8 cellular contexts compared by ENCODE assay signal in the genomic region with DNA sequence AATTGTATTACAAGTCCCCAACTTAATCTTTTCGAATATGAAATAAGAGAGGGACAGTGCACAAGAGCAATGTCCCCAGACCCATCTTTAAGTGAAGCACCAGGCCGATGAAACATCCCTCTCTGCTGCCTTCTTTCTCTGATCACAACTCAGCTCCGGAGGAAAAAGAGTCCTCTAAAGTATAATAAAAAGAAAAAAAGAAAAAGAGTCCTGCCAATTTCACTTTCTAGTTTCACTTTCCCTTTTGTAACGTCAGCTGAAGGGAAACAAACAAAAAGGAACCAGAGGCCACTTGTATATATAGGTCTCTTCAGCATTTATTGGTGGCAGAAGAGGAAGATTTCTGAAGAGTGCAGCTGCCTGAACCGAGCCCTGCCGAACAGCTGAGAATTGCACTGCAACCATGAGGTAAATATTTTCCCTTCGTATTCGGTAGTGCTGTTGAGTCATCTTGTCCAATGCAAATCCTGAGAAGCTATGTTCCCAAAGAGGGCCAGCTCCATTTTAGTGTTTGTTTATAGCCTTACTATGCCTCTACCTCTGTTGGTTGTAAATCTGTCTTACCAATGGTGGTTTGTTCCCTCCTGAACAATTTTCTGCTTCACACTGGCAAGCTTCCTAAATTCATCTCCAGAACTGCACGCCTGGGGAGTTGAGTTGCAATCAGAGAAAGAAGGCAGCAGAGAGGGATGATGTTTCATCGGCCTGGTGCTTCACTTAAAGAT. TPM values are rescaled to one million over a fixed set of nuclear protein-coding genes. Genes with fewer than 3 reads are reported as not detected.
DNase-seq lines count a peak whose midpoint lies in the region; ATAC-seq, FAIRE-seq and TF ChIP-seq lines count a peak whose summit lies in the region.

A gene with protein sequence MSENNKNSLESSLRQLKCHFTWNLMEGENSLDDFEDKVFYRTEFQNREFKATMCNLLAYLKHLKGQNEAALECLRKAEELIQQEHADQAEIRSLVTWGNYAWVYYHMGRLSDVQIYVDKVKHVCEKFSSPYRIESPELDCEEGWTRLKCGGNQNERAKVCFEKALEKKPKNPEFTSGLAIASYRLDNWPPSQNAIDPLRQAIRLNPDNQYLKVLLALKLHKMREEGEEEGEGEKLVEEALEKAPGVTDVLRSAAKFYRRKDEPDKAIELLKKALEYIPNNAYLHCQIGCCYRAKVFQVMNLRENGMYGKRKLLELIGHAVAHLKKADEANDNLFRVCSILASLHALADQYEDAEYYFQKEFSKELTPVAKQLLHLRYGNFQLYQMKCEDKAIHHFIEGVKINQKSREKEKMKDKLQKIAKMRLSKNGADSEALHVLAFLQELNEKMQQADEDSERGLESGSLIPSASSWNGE (plus strand): TSS at position 326 of the 725 bp plus-strand sequence. CDS start 78 bp downstream, at position 404.

- WGBS in liver = under 1% methylated on average over 10 of the region's 10 CpGs

- H3K27me3 ChIP-seq in SU-DHL-6 (ENCODE audit: low read length) (no peaks in the 10 kb centered on the region), bronchial epithelial cell (ENCODE audit: control insufficient read depth, insufficient read depth, low read length) (no peaks in the 10 kb centered on the region), liver (ENCODE audit: control insufficient read depth in 4 of 4, insufficient read depth in 4 of 4, low read length in 3 of 4) (no peaks in the 10 kb centered on the region)

- CTCF ChIA-PET in GM10248 (lab: Yijun Ruan, JAX) = interaction anchor here (1.1 to 2.2 kb wide), 10 partner anchors 8 to 466 kb away, joined by 3 to 6 read pairs (median 4); no protein-coding TSS in a partner anchor

- H3K4me3 ChIP-seq in SU-DHL-6 (ENCODE audit: insufficient read depth, low read length, poor library complexity, severe bottlenecking) = peak within 1 kb of the TSS; percentile 33
- peak within 1 kb of the TSS; percentile 20 for H3K4me3 ChIP-seq in bronchial epithelial cell (ENCODE audit: low read depth, low read length)
- H3K4me3 ChIP-seq in liver (ENCODE audit: low read depth in 1 of 3, low read length in 3 of 3) = peak within 1 kb of the TSS; percentile 53 to 82 (median 78)

- no peaks in the 10 kb centered on the region for H3K9me2 ChIP-seq in SU-DHL-6 (replicated peaks; ENCODE audit: insufficient read depth, low read length)

- H3K36me3 ChIP-seq in SU-DHL-6 (ENCODE audit: low read length) = no peaks in the 10 kb centered on the region
- no peaks in the 10 kb centered on the region for H3K36me3 ChIP-seq in bronchial epithelial cell (ENCODE audit: control insufficient read depth, insufficient read depth, low read length)
- H3K36me3 ChIP-seq in liver (ENCODE audit: control insufficient read depth in 4 of 4, insufficient read depth in 3 of 4, low read depth in 1 of 4, low read length in 3 of 4) = peaks cover 5 to 11% (median 8%) of the 10 kb centered on the region in 4 donors

- no peaks in the 10 kb centered on the region for H3K9me3 ChIP-seq in SU-DHL-6 (ENCODE audit: insufficient read depth, low read length)
- no peaks in the 10 kb centered on the region for H3K9me3 ChIP-seq in liver (ENCODE audit: control insufficient read depth in 4 of 4, low read length in 3 of 4)

- H3K9ac ChIP-seq in SU-DHL-6 (ENCODE audit: low read length) (peak within 1 kb of the TSS; percentile 4; the same call in 1 of the 2 replicates), liver (ENCODE audit: low read depth in 1 of 2, low read length in 2 of 2) (peak within 1 kb of the TSS; percentile 58 to 99)

- H4K20me1 ChIP-seq in SU-DHL-6 (ENCODE audit: low read depth, low read length) = no peaks in the 10 kb centered on the region

- DNase-seq in GM10248 (ENCODE audit: extremely low spot score) (peak; percentile 59), Kasumi-1 (lab: John Stamatoyannopoulos, UW) (peak; percentile 75 to 82), bronchial epithelial cell (ENCODE audit: low read depth) (peak; percentile 79), substantia nigra (lab: John Stamatoyannopoulos, UW) (peak in 17 of 49 donors; percentile 26 to 83 (median 55)), HuH-7 (ENCODE audit: low spot score) (no peak)

- no peak for TF ChIP-seq CTCF in GM10248 (IDR thresholded peaks at IDR 0.05; ENCODE audit: control extremely low read depth, extremely low read depth, low read depth, missing control alignments)
- no peak for TF ChIP-seq CTCF in SU-DHL-6 (IDR thresholded peaks at IDR 0.05; ENCODE audit: insufficient read depth, low read length, poor library complexity, severe bottlenecking)
- no peak for TF ChIP-seq CTCF in bronchial epithelial cell (IDR thresholded peaks at IDR 0.05; ENCODE audit: insufficient read depth, low read length, severe bottlenecking)
- no peak for TF ChIP-seq CTCF in liver (IDR thresholded peaks at IDR 0.05; ENCODE audit: low read depth, low read length, missing input control)

- no peak within 1 kb of the TSS for H2AFZ ChIP-seq in SU-DHL-6 (ENCODE audit: low read depth, low read length, severe bottlenecking)

- H3K4me1 ChIP-seq in liver (ENCODE audit: control insufficient read depth in 4 of 4, insufficient read depth in 4 of 4, low read length in 3 of 4) = peaks cover 1 to 26% (median 25%) of the 10 kb centered on the region in 4 donors

- peak within 1 kb of the TSS; percentile 57 for H3K4me2 ChIP-seq in SU-DHL-6 (ENCODE audit: low read depth, low read length, poor library complexity, severe bottlenecking)

- no peaks in the 10 kb centered on the region for H3K79me2 ChIP-seq in SU-DHL-6 (ENCODE audit: insufficient read depth, low read length)

- FAIRE-seq in bronchial epithelial cell (lab: Jason Lieb, UNC) = no peak

- POLR2A ChIA-PET in GM10248 (lab: Yijun Ruan, JAX) = interaction anchor here (0.7 to 0.8 kb wide), 2 partner anchors 30 to 66 kb away, joined by 3 to 4 read pairs; no protein-coding TSS in a partner anchor

- H3F3A ChIP-seq in SU-DHL-6 (ENCODE audit: insufficient read depth) = 0 out of 2 replicates have a peak, but pooled peaks cover 3% of the 10 kb centered on the region

- H3K27ac ChIP-seq in SU-DHL-6 (ENCODE audit: low read depth, low read length) = no peak within 1 kb of the TSS
- H3K27ac ChIP-seq in liver (ENCODE audit: low read depth in 1 of 2, low read length in 2 of 2) = peak within 1 kb of the TSS; percentile 69 to 92
- H3K27ac ChIP-seq in substantia nigra (ENCODE audit: low read depth, low read length, poor library complexity, severe bottlenecking) = peak within 1 kb of the TSS; percentile 93

- ATAC-seq in GM21717 (IDR thresholded peaks at IDR 0.05; ENCODE audit: unreplicated experiment) = peak; percentile 62

- TF ChIP-seq RAD21 in liver (IDR thresholded peaks at IDR 0.05) = peak in 1 of 2 donors; percentile 37

TF ChIP-seq in liver, 16 proteins besides CTCF, POLR2A, EP300 and RAD21 (continues in another document):
- TF ChIP-seq, protein P1, sequence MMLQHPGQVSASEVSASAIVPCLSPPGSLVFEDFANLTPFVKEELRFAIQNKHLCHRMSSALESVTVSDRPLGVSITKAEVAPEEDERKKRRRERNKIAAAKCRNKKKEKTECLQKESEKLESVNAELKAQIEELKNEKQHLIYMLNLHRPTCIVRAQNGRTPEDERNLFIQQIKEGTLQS (IDR thresholded peaks at IDR 0.05) = no peak
- TF ChIP-seq NR2F2 (IDR thresholded peaks at IDR 0.05) (no peak), HNF4G (IDR thresholded peaks at IDR 0.05) (no peak), FOXA2 (IDR thresholded peaks at IDR 0.05) (no peak), SP1 (IDR thresholded peaks at IDR 0.05) (peak; percentile 5), HNF4A (conservative IDR thresholded peaks at IDR 0.05) (peak in 1 of 2 donors; percentile 10), FOXA1 (IDR thresholded peaks at IDR 0.05) (no peak), GABPA (IDR thresholded peaks at IDR 0.05 in 1 of 2, conservative IDR thresholded peaks at IDR 0.05 in 1 of 2) (no peak), TAF1 (conservative IDR thresholded peaks at IDR 0.05) (peak; percentile 95), EGR1 (IDR thresholded peaks at IDR 0.05; ENCODE audit: low read depth in 2 of 2) (no peak)
- TF ChIP-seq, protein P2, sequence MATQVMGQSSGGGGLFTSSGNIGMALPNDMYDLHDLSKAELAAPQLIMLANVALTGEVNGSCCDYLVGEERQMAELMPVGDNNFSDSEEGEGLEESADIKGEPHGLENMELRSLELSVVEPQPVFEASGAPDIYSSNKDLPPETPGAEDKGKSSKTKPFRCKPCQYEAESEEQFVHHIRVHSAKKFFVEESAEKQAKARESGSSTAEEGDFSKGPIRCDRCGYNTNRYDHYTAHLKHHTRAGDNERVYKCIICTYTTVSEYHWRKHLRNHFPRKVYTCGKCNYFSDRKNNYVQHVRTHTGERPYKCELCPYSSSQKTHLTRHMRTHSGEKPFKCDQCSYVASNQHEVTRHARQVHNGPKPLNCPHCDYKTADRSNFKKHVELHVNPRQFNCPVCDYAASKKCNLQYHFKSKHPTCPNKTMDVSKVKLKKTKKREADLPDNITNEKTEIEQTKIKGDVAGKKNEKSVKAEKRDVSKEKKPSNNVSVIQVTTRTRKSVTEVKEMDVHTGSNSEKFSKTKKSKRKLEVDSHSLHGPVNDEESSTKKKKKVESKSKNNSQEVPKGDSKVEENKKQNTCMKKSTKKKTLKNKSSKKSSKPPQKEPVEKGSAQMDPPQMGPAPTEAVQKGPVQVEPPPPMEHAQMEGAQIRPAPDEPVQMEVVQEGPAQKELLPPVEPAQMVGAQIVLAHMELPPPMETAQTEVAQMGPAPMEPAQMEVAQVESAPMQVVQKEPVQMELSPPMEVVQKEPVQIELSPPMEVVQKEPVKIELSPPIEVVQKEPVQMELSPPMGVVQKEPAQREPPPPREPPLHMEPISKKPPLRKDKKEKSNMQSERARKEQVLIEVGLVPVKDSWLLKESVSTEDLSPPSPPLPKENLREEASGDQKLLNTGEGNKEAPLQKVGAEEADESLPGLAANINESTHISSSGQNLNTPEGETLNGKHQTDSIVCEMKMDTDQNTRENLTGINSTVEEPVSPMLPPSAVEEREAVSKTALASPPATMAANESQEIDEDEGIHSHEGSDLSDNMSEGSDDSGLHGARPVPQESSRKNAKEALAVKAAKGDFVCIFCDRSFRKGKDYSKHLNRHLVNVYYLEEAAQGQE (IDR thresholded peaks at IDR 0.05) = peak; percentile 72
- TF ChIP-seq, protein P3, sequence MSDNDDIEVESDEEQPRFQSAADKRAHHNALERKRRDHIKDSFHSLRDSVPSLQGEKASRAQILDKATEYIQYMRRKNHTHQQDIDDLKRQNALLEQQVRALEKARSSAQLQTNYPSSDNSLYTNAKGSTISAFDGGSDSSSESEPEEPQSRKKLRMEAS (IDR thresholded peaks at IDR 0.05) = no peak

RNA-seq across cellular contexts. Expression of the gene that starts here (rescaled TPM):
- 0.13 and 0.26 TPM in 2 replicates for total RNA-seq in bronchial epithelial cell
- total RNA-seq in liver = 1 to 10 TPM; 4.8 to 5.5 TPM
- polyA plus RNA-seq in liver = 1 to 10 TPM; 5.0 to 5.5 TPM

Comparison
In these comparisons a context has a peak if more than half of its experiments do, and no peak if none do; other contexts are left out.
1. Peak in DNase-seq and H3K4me3 ChIP-seq in bronchial epithelial cell; RNA of the gene not detected or under 1 TPM.
2. H3K4me3 ChIP-seq: peak in every context shown above with its lines; median percentile 78 in liver; 33 in SU-DHL-6; 20 in bronchial epithelial cell.